Comparison of ENCODE assay signal across 1 cellular context in the genomic region with DNA sequence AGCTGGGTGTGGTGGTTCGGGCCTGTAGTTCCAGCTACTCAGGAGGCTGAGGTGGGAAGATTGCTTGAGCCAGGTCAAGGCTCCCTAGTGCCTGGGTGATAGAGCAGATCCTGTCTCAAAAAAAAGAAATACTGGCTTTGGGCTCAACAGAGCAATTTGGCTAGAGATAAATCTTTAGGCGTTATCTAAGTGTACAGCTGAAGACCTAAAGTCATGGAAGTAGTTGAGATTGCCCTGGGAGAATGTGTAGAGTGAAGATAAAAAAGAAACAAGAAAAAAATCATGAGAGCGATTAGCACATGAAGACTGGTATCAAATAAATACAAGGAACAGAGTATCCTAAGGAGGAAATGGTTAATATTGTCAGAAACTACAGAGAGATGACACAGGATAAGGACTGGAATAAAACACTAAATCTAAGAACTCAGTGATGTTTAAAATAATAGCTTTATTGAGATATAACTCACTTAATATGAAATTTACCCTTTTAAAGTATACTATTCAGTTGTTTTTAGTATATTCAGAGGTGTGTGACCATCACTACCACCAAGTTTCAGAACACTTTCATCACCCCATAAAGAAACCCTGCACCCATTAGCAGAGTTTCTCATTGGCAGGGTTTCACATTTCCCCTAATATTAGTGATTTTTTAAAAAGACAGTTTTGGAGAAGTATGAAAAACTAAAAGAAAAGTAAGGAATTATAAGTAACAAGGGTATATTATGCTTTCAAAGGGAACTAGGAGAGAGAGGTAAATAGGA.
TF ChIP-seq lines count a peak whose summit lies in the region.

No MANE protein-coding gene starts in this region.

TF ChIP-seq in K562, 482 proteins besides CTCF, POLR2A, EP300 and RAD21 (continued from another document and continues in another):
- TF ChIP-seq REST (CRISPR knock-in tag; IDR thresholded peaks at IDR 0.05; ENCODE audit: low read depth) (no peak), HEY1 (CRISPR knock-in tag; IDR thresholded peaks at IDR 0.05; ENCODE audit: borderline replicate concordance) (peak; percentile 91; the same call in 1 of the 2 replicates), NFIX (CRISPR knock-in tag; IDR thresholded peaks at IDR 0.05; ENCODE audit: low read depth) (no peak), NCOA2 (IDR thresholded peaks at IDR 0.05; ENCODE audit: partially characterized antibody in 2 of 2) (peak; percentile 51 to 63), NUFIP1 (IDR thresholded peaks at IDR 0.05; ENCODE audit: partially characterized antibody) (no peak), PCBP2 (IDR thresholded peaks at IDR 0.05; ENCODE audit: low read depth, low read length, poor library complexity, severe bottlenecking) (no peak), ZNF561 (CRISPR knock-in tag; conservative IDR thresholded peaks at IDR 0.05) (no peak), SAP30 (IDR thresholded peaks at IDR 0.05; ENCODE audit: borderline replicate concordance, insufficient read depth, low read depth, low read length, poor library complexity, severe bottlenecking) (no peak), HNRNPH1 (optimal IDR thresholded peaks at IDR 0.05; ENCODE audit: low read depth, low read length) (no peak), TEAD1 (CRISPR knock-in tag; IDR thresholded peaks at IDR 0.05) (peak in 1 of 2 experiments; percentile 83; a peak in 2 of 4 replicates), MAZ (CRISPR knock-in tag; conservative IDR thresholded peaks at IDR 0.05 in 1 of 2, IDR thresholded peaks at IDR 0.05 in 1 of 2) (peak in 1 of 2 experiments; percentile 36; a peak in 1 of 4 replicates), ARID3A (IDR thresholded peaks at IDR 0.05; ENCODE audit: borderline replicate concordance, low read depth, low read length) (peak; percentile 96), ZNF407 (IDR thresholded peaks at IDR 0.05; ENCODE audit: low read depth) (no peak), KLF1 (tag; IDR thresholded peaks at IDR 0.05) (no peak), NEUROD1 (IDR thresholded peaks at IDR 0.05; ENCODE audit: borderline replicate concordance, low read depth, low read length, partially characterized antibody) (peak; percentile 68), HBP1 (CRISPR knock-in tag; IDR thresholded peaks at IDR 0.05) (peak; percentile 92), ERF (CRISPR knock-in tag; IDR thresholded peaks at IDR 0.05) (no peak)
- TF ChIP-seq, protein P1, sequence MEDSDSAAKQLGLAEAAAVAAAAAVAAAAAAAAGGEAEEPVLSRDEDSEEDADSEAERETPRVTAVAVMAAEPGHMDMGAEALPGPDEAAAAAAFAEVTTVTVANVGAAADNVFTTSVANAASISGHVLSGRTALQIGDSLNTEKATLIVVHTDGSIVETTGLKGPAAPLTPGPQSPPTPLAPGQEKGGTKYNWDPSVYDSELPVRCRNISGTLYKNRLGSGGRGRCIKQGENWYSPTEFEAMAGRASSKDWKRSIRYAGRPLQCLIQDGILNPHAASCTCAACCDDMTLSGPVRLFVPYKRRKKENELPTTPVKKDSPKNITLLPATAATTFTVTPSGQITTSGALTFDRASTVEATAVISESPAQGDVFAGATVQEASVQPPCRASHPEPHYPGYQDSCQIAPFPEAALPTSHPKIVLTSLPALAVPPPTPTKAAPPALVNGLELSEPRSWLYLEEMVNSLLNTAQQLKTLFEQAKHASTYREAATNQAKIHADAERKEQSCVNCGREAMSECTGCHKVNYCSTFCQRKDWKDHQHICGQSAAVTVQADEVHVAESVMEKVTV (CRISPR knock-in tag; IDR thresholded peaks at IDR 0.05): no peak
- TF ChIP-seq, protein P2, sequence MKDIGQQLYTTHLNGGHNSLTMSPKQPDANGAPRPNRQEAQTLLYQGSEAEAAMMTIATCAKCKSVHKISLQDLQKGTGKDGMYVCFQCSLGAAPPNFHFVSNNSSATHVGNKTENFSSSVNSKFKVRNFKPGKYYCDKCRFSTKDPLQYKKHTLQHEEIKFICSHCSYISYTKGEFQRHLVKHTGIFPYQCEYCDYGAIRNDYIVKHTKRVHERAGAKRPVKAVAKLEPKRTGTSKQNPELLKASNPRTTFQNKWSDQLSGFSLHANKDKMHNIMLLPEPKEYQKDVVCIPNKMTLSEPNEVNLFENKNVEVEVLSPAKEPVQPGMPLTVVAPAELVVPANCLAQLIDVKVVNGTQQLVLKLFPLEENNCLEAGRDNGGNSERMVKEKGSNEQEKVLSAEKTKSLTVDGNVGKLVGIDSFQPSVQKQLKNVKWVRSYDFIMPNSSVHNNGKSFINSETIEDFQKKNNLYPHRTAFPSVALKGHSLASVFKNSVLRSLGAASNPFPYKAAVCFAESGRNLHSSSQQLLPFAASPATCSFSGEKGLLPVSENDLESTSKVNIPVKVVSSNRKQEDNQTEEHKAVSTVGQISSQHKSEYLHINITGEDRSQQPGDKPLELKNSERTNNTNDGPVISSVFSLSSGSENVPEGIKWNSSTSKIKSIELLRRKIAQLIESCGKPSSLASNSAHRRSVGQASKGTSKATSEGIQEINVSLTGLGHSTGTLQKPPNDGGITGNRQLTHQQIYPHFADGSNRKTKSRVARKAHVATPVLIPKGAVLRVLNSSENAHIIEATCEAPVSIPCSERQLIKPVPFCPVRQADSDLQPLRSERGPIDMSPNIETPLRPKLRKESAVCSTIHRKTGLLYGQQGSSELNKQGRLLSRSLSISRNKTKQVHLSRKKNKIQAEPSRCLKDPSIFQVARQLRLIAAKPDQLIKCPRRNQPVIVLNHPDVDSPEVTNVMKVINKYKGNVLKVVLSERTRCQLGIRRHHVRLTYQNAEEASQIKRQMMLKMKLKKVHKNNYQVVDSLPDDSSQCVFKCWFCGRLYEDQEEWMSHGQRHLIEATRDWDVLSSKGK (CRISPR knock-in tag; IDR thresholded peaks at IDR 0.05): no peak
